In the genomic region with DNA sequence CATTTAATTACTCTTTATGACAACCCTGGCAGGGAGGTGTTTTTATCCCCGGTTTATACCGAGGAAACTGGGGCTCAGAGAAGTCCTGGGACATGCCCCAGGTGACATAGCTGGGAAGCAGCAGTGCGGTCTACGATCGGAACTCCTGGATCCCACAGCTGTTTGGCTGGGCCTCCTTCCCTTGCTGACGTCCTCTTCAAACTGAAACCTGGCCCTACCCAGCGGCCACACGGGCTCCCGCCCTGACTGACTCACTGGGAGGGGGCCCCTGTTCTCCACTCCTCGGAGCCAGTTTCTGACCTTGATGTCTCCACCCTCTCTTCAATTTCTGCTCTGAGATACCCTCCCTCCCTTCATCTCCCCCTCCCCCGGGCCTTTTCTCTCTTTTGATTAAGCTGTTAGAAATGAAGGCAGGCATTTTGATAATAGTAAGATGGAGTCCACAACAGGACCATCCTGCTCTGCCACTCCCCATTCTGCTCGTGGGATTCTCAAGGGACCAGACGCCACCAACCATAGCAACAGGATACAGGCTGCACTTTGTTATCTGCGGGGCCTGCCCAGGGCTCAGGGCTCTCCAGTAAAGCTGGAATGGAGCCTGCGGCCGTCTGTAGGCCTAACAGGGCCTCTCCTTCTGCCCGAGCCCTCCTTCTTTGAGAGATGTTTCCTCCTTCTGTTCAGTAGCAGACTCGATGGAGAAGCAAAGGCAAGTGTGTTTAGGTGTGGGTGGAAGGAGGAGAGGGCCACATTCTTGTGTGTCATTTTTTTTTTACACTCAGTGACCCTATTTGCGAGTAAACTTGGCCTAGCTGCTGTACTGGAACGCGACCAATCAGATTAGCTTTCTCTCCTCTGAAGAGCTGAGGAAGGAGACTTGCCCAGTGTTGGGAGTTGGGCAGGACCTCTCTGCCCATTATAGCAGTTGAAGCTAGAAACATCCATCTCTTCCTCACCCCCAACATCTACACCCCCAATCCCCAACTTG, we compare ENCODE assay signal across 10 cellular contexts. TPM values are rescaled to one million over a fixed set of nuclear protein-coding genes. Genes with fewer than 3 reads are reported as not detected.
DNase-seq lines count a peak whose midpoint lies in the region; ATAC-seq and TF ChIP-seq lines count a peak whose summit lies in the region.
"Had no signal": no experiment of that assay in that cellular context is flagged by ENCODE, and none has a peak within 500 bp of the region (broad histone marks: within the 10 kb centered on the region; RNA-seq: fewer than 3 reads in every experiment).

No MANE protein-coding gene starts in this region.

- H3K36me3 Mint-ChIP-seq in chondrocyte (ENCODE audit: low read depth), result no peaks in the 10 kb centered on the region
- H3K36me3 Mint-ChIP-seq: memory B cell had no signal

- no peak overlapping the region for H3K4me2 ChIP-seq in mesenchymal stem cell (ENCODE audit: low read length, poor library complexity, severe bottlenecking)

- no peaks in the 10 kb centered on the region for H3K9me3 Mint-ChIP-seq in chondrocyte (ENCODE audit: low read depth)

- peaks cover 1 to 31% of the 10 kb centered on the region in 2 experiments for H3K27me3 ChIP-seq in mesenchymal stem cell (ENCODE audit: control insufficient read depth in 1 of 2, insufficient read depth in 1 of 2, low read length in 2 of 2)

- H2BK120ac ChIP-seq in mesenchymal stem cell (ENCODE audit: low read depth, low read length), result no peak overlapping the region

- no peaks in the 10 kb centered on the region for H3K9me3 ChIP-seq in mesenchymal stem cell (ENCODE audit: control insufficient read depth, low read length)

- no peak overlapping the region for H3K18ac ChIP-seq in mesenchymal stem cell (ENCODE audit: low read depth in 1 of 2, low read length in 2 of 2)

- peak; percentile 70 for ATAC-seq in Right ventricle myocardium inferior

- H2BK5ac ChIP-seq in mesenchymal stem cell (ENCODE audit: low read depth, low read length, poor library complexity, severe bottlenecking), result no peak overlapping the region

- peak overlapping the region; percentile 3 for H3K9ac ChIP-seq in mesenchymal stem cell (ENCODE audit: low read length)

- intact Hi-C loops in Right ventricle myocardium inferior (cut with DNase I) (no loop called here), cardiac septum (cut with DNase I) (no loop called here)

- H3K14ac ChIP-seq in mesenchymal stem cell (ENCODE audit: low read length in 2 of 2), result no peak overlapping the region

- no peak overlapping the region for H2BK12ac ChIP-seq in mesenchymal stem cell (ENCODE audit: low read length in 2 of 2)

- no peak for TF ChIP-seq CTCF in chondrocyte (IDR thresholded peaks at IDR 0.05)

- no peak overlapping the region for H2BK15ac ChIP-seq in mesenchymal stem cell (ENCODE audit: low read depth, poor library complexity, severe bottlenecking)

- H3K27me3 Mint-ChIP-seq in chondrocyte (ENCODE audit: low read depth), result no peaks in the 10 kb centered on the region

- H3K79me1 ChIP-seq in mesenchymal stem cell (replicated peaks; ENCODE audit: low read length, poor library complexity, severe bottlenecking), result no peaks in the 10 kb centered on the region

- WGBS in mesenchymal stem cell, result 76% methylated on average over 18 of the region's 21 CpGs

- H3K4me1 Mint-ChIP-seq in chondrocyte (ENCODE audit: low read depth), result peaks cover 30% of the 10 kb centered on the region
- H3K4me1 Mint-ChIP-seq: memory B cell had no signal

- peak overlapping the region in 1 of 2 experiments; percentile 40 for H3K4me3 ChIP-seq in mesenchymal stem cell (ENCODE audit: insufficient read depth in 1 of 2, low read depth in 1 of 2, low read length in 2 of 2)

- no peaks in the 10 kb centered on the region for H3K36me3 ChIP-seq in mesenchymal stem cell (ENCODE audit: control insufficient read depth in 1 of 2, insufficient read depth in 2 of 2, low read depth in 1 of 2, low read length in 2 of 2)

- H2AFZ ChIP-seq in mesenchymal stem cell (ENCODE audit: low read depth, low read length), result no peak overlapping the region

- H3K27ac Mint-ChIP-seq in chondrocyte (ENCODE audit: unreplicated experiment), result peak overlapping the region; percentile 58
- H3K27ac Mint-ChIP-seq: memory B cell had no signal

- no peak overlapping the region for H3K4ac ChIP-seq in mesenchymal stem cell (ENCODE audit: low read depth in 1 of 2, low read length in 2 of 2)

- H3K4me1 ChIP-seq in mesenchymal stem cell (ENCODE audit: control insufficient read depth, insufficient read depth, low read depth, low read length), result peaks cover 6% of the 10 kb centered on the region

- no peak overlapping the region for H3K23ac ChIP-seq in mesenchymal stem cell (ENCODE audit: low read length in 2 of 2)

- no peak overlapping the region for H3K4me3 Mint-ChIP-seq in chondrocyte (ENCODE audit: unreplicated experiment)
- H3K4me3 Mint-ChIP-seq: memory B cell had no signal

- no peak overlapping the region for H4K91ac ChIP-seq in mesenchymal stem cell (ENCODE audit: low read length)

- no peak overlapping the region for H4K8ac ChIP-seq in mesenchymal stem cell (ENCODE audit: low read length)

- H2AK5ac ChIP-seq in mesenchymal stem cell (ENCODE audit: low read length, severe bottlenecking), result no peak overlapping the region

- H3K27ac ChIP-seq in mesenchymal stem cell (ENCODE audit: low read length, poor library complexity, severe bottlenecking), result no peak overlapping the region

- DNase-seq in Right ventricle myocardium inferior (ENCODE audit: missing footprints) (peak; percentile 76), cardiac septum (ENCODE audit: low spot score) (no peak), chondrocyte (ENCODE audit: low spot score) (no peak), mesenchymal stem cell (no peak), NCI-H345 (lab: John Stamatoyannopoulos, UW) (no peak), SKM-1 (lab: John Stamatoyannopoulos, UW; ENCODE audit: unreplicated experiment) (no peak)
- no peak for DNase-seq in effector CD8-positive, alpha-beta T cell (lab: John Stamatoyannopoulos, UW)
- DNase-seq in activated CD4-positive, alpha-beta T cell treated with anti-CD3 and anti-CD28 coated beads, Interleukin-2, amount 50 U/mL, for 1 hour, result no peak
- DNase-seq: activated gamma-delta T cell had no signal

RNA-seq across cellular contexts. Expression of a gene that starts 8.7 kb away (rescaled TPM):
- 8.1 TPM for total RNA-seq in Right ventricle myocardium inferior
- total RNA-seq in cardiac septum, result 1.5 TPM
- 3.7 to 5.4 TPM (median 4.1 TPM) in 3 replicates for total RNA-seq in chondrocyte
- 0.03 TPM for polyA plus RNA-seq in mesenchymal stem cell (2013, experiment 1 of 2)
- polyA plus RNA-seq in mesenchymal stem cell (2013, experiment 2 of 2), result 0.03 TPM
